18 cellular contexts compared by ENCODE assay signal in the genomic region with DNA sequence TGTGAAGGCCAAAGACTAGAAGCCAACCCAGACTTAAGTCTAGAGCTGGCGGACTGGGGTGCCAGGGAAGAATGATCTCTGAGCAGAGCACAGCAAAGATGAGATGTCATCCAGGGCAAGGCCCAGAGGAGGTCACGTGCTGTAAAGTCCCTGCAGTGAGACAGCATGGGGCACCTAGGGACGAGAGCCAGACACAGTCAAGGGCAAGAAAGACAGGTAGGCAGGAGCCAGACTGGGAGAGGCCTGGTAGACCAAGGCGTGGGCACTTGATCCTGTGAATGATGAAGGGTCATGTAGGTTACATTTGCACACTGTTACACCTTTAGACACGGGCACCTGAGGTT.
"Had no signal": no experiment of that assay in that cellular context is flagged by ENCODE, and none has a peak within 500 bp of the region (broad histone marks: within the 10 kb centered on the region; RNA-seq: fewer than 3 reads in every experiment).

No MANE protein-coding gene starts in this region.

- H3K36me3 Mint-ChIP-seq: immature natural killer cell had no signal

- H3K4me2 ChIP-seq: smooth muscle cell had no signal

- H3K27me3 ChIP-seq: ovary, right lobe of liver, upper lobe of right lung had no signal

- DNase-seq: activated CD4-positive, alpha-beta T cell treated with anti-CD3 and anti-CD28 coated beads, Interleukin-2, amount 50 U/mL, for 1 hour; activated CD8-positive, alpha-beta memory T cell treated with anti-CD3 and anti-CD28 coated beads for 24 hours; activated naive CD4-positive, alpha-beta T cell; activated naive CD8-positive, alpha-beta T cell treated with anti-CD3 and anti-CD28 coated beads, Interleukin-2, amount 50 U/mL, for 24 hours; aorta; cortex of kidney; effector CD4-positive, alpha-beta T cell; foreskin keratinocyte; head of caudate nucleus; immature natural killer cell; ovary; right lobe of liver; stimulated activated CD4-positive, alpha-beta T cell treated with anti-CD3 and anti-CD28 coated beads, Interleukin-4, amount 100 ng/mL, for 4 hours; T-helper 9 cell; upper lobe of right lung had no signal

- H3K27ac Mint-ChIP-seq: activated naive CD8-positive, alpha-beta T cell treated with anti-CD3 and anti-CD28 coated beads, Interleukin-2, amount 50 U/mL, for 24 hours; immature natural killer cell had no signal

- H3K4me3 ChIP-seq: ovary, right lobe of liver, smooth muscle cell, thoracic aorta, upper lobe of right lung had no signal

- H3K27ac ChIP-seq: foreskin keratinocyte, ovary, thoracic aorta, upper lobe of right lung had no signal

- H3K4me1 ChIP-seq: foreskin keratinocyte, upper lobe of right lung had no signal

- H3K9me3 ChIP-seq: ovary, right lobe of liver, thoracic aorta, upper lobe of right lung had no signal

- ATAC-seq: foreskin keratinocyte, upper lobe of right lung had no signal

- H3K9me3 Mint-ChIP-seq: activated naive CD8-positive, alpha-beta T cell treated with anti-CD3 and anti-CD28 coated beads, Interleukin-2, amount 50 U/mL, for 24 hours; immature natural killer cell had no signal

- H3K4me3 Mint-ChIP-seq: activated naive CD8-positive, alpha-beta T cell treated with anti-CD3 and anti-CD28 coated beads, Interleukin-2, amount 50 U/mL, for 24 hours; immature natural killer cell; neural crest cell had no signal

- H3K36me3 ChIP-seq: ovary, right lobe of liver, thoracic aorta, upper lobe of right lung had no signal
